In the genomic region with DNA sequence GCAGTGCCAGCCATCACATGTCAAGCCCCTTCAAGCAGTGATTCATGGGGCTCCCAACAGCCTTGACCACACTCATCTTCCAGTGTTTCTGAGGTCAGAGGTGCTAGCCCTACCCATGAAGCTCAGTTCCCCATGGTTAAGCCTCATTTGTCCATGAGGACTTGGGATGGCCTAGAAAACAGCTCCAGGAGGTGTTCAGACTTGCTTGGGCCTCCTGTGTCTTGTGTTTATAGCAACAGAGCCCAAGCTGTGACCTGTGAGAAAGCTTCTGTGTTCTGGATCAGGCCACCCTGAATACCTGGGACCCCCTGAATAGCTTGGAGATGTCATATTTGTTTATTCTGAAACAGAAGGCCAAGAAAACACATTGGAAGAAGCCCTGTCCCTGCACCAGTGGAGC, we compare ENCODE assay signal across 16 cellular contexts. TPM values are rescaled to one million over a fixed set of nuclear protein-coding genes. Genes with fewer than 3 reads are reported as not detected.
"Had no signal": no experiment of that assay in that cellular context is flagged by ENCODE, and none has a peak within 500 bp of the region (broad histone marks: within the 10 kb centered on the region; RNA-seq: fewer than 3 reads in every experiment).

No MANE protein-coding gene starts in this region.

- H3K36me3 ChIP-seq: gastrocnemius medialis, upper lobe of right lung had no signal

- DNase-seq: activated B cell treated with CpG ODN at 0.5 μM for 24 hours; activated CD4-positive, alpha-beta T cell treated with anti-CD3 and anti-CD28 coated beads for 48 hours; activated CD8-positive, alpha-beta memory T cell treated with anti-CD3 and anti-CD28 coated beads, Interleukin-2, amount 50 U/mL, for 48 hours; activated gamma-delta T cell treated with Interleukin-2 at 50 U/mL for 16 hours; activated T-cell treated with anti-CD3 and anti-CD28 coated beads, Interleukin-2, amount 50 U/mL, for 72 hours; amniotic stem cell; cerebellar nuclear complex; gastrocnemius medialis; mucosa of descending colon; naive thymus-derived CD8-positive, alpha-beta T cell; nucleus accumbens; right cardiac atrium; stimulated activated naive CD8-positive, alpha-beta T cell treated with anti-CD3 and anti-CD28 coated beads, Interleukin-15, Interleukin-2, amounts not matched to agents 100 U/mL and 50 U/mL, for 24 hours; T-helper 17 cell; upper lobe of right lung had no signal

- H3K4me1 ChIP-seq: gastrocnemius medialis, upper lobe of right lung had no signal

- H3K27me3 ChIP-seq: gastrocnemius medialis, upper lobe of right lung had no signal

- H3K4me3 ChIP-seq: gastrocnemius medialis, mucosa of descending colon, upper lobe of right lung had no signal

- H3K27ac ChIP-seq: gastrocnemius medialis, upper lobe of right lung had no signal

- H3K9me3 ChIP-seq: gastrocnemius medialis, mucosa of descending colon, upper lobe of right lung had no signal

- ATAC-seq: activated T-cell treated with anti-CD3 and anti-CD28 coated beads, Interleukin-2, amount 50 U/mL, for 72 hours; gastrocnemius medialis; left lobe of liver; mucosa of descending colon; naive thymus-derived CD8-positive, alpha-beta T cell; right cardiac atrium; stimulated activated naive CD8-positive, alpha-beta T cell treated with anti-CD3 and anti-CD28 coated beads, Interleukin-15, Interleukin-2, amounts not matched to agents 100 U/mL and 50 U/mL, for 24 hours; T-helper 17 cell; upper lobe of right lung had no signal

RNA-seq across cellular contexts. Expression of a gene that starts 36.7 kb away (rescaled TPM):
- total RNA-seq: activated B cell treated with CpG ODN at 0.5 μM for 24 hours had no signal
